ENCODE assay signal across 10 cellular contexts in the genomic region with DNA sequence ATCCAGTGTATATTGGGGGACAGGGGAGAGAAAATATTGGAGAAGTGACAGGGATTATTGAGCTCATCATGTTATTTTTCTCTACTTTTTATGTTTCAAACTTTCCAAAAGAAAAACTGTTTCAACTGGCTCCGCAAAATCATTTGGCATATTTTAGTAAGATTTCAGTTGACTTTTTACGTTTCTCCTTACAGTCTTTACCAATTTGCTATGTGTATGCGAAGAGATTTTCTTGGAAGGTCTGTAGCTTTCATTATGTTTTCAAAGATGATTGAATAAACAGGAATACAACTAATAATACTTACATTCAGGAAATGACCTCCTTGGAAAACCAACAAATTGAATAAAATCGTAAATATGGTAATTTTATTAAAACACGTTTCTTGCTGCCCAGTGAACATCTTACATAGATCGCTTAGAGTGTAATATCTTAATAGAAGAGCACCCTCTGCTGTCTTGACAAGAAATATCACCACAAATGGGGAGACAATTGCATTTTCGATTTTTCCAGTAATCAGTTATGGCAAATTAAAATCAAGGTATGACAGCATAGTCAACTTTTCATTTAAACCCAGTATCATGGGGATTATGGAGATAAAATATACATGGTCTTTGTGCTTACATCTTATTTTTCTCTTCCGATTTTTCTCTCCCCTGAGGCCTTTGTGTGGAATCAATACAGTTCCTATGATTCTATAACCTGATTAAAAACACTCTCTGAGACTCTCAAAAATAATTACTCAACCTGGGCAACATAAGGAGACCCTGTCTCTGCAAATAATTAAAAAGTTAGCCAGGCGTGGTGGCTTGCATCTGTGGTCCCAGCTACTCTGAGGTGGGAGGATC. TPM values are rescaled to one million over a fixed set of nuclear protein-coding genes. Genes with fewer than 3 reads are reported as not detected.
A peak's percentile ranks its signal among the peaks of the same experiment; 100 is the strongest.
DNase-seq lines count a peak whose midpoint lies in the region; ATAC-seq and TF ChIP-seq lines count a peak whose summit lies in the region.
"Had no signal": no experiment of that assay in that cellular context is flagged by ENCODE, and none has a peak within 500 bp of the region (broad histone marks: within the 10 kb centered on the region; RNA-seq: fewer than 3 reads in every experiment).

No MANE protein-coding gene starts in this region.

- DNase-seq in SKM-1 treated with dmso at 0.1 percent for 144 hours (lab: John Stamatoyannopoulos, UW; ENCODE audit: unreplicated experiment) (peak; percentile 31), glomerular visceral epithelial cell (ENCODE audit: extremely low spot score) (peak; percentile 22), thoracic aorta (ENCODE audit: low spot score) (no peak), substantia nigra (lab: John Stamatoyannopoulos, UW) (no peak)
- no peak for DNase-seq in stimulated activated CD4-positive, alpha-beta T cell treated with anti-CD3 and anti-CD28 coated beads, Interleukin-12 subunit alpha, Interleukin-12 subunit beta, amount 100 ng/mL, for 4 hours

- H3K27me3 ChIP-seq in thoracic aorta (replicated peaks; ENCODE audit: insufficient read depth) = no peaks in the 10 kb centered on the region

- H3K27ac ChIP-seq in thoracic aorta = no peak overlapping the region
- no peak overlapping the region for H3K27ac ChIP-seq in substantia nigra (ENCODE audit: low read depth, low read length, poor library complexity, severe bottlenecking)
- H3K27ac ChIP-seq: skin epidermis had no signal

- H3K4me1 ChIP-seq in thoracic aorta (ENCODE audit: control insufficient read depth in 1 of 2, low read depth in 2 of 2) = no peaks in the 10 kb centered on the region

- H3K9me3 ChIP-seq in thoracic aorta = no peaks in the 10 kb centered on the region

- ATAC-seq in HG03432 (IDR thresholded peaks at IDR 0.05; ENCODE audit: unreplicated experiment) = peak; percentile 67
- no peak for ATAC-seq in thoracic aorta (ENCODE audit: insufficient number of reproducible peaks, low FRiP score, low read depth)
- ATAC-seq in GM21381 (IDR thresholded peaks at IDR 0.05; ENCODE audit: unreplicated experiment) = no peak

- no peaks in the 10 kb centered on the region for H3K36me3 ChIP-seq in thoracic aorta

- TF ChIP-seq CTCF in GM12872 (IDR thresholded peaks at IDR 0.05; ENCODE audit: insufficient read depth, low read depth, low read length) (peak; percentile 41; the same call in 1 of the 3 replicates), thoracic aorta (IDR thresholded peaks at IDR 0.05) (peak; percentile 40)

- no peak overlapping the region for H3K4me3 ChIP-seq in thoracic aorta
- H3K4me3 ChIP-seq: skin epidermis had no signal

RNA-seq across cellular contexts. Expression of a gene that starts 43.1 kb away (rescaled TPM):
- not detected for total RNA-seq in thoracic aorta
- total RNA-seq: T-helper 2 cell treated with Interferon-gamma antibody and Interleukin-4, amounts not matched to agents 100 ng/mL and 5 ng/mL, for 36 hours had no signal

Comparison
In these comparisons a context has a peak if more than half of its experiments do, and no peak if none do; other contexts are left out.
1. DNase-seq: peak in SKM-1 treated with dmso at 0.1 percent for 144 hours (single experiment) and glomerular visceral epithelial cell (single experiment); none in thoracic aorta (single experiment), stimulated activated CD4-positive, alpha-beta T cell treated with anti-CD3 and anti-CD28 coated beads, Interleukin-12 subunit alpha, Interleukin-12 subunit beta, amount 100 ng/mL, for 4 hours (single experiment) and substantia nigra (0 of 49).